1 cellular context compared by ENCODE assay signal in genomic region chrX:79089897-79090584, GRCh38.
TF ChIP-seq lines count a peak whose summit lies in the region.

No MANE protein-coding gene starts in this region.

TF ChIP-seq in GM12891, 5 proteins besides CTCF, POLR2A, EP300 and RAD21:
- no peak for TF ChIP-seq SPI1 (IDR thresholded peaks at IDR 0.05; ENCODE audit: low read depth, low read length)
- TF ChIP-seq PAX5 (IDR thresholded peaks at IDR 0.05; ENCODE audit: insufficient read depth, low read length, severe bottlenecking) = no peak
- TF ChIP-seq POLR2AphosphoS5 (IDR thresholded peaks at IDR 0.05; ENCODE audit: low read depth, low read length) = no peak
- TF ChIP-seq TAF1 (IDR thresholded peaks at IDR 0.05; ENCODE audit: low read depth, low read length) = no peak
- TF ChIP-seq POU2F2 (IDR thresholded peaks at IDR 0.05; ENCODE audit: low read depth, low read length) = no peak
